ENCODE assay signal across 14 cellular contexts in the genomic region with DNA sequence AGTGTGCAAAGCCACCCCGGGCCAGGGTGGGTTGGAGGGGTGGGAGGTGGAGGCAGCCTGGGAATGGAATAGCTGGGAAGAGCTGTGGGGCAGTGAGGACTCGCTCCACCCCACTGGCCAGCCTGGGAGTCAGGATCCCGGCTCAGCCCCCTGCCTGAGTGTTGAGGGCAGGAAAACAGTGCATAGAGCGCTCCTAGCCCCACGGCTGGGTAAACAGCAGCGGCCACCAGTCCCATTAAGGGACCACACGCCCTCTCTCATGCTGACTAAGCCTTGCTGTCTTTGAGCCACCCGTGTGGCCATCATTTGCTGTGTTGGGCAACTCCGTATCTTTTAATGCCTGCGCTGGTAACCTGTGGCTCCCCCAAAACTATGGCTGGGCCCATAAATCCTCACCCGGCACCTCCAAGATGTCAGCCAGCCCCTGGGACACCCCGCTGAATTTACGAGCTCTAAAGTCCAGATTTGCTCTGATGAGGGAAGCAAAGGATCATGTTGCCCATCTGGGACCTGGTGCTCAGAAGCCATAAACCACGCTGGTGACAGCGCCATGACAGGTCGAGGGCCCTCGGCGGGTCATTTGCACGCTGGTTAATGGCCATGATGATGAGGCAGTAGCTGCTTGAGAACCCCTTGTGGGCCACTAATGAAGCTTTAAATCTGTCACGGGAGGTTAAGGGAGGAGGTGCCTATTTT. TPM values are rescaled to one million over a fixed set of nuclear protein-coding genes. Genes with fewer than 3 reads are reported as not detected.
A peak's percentile ranks its signal among the peaks of the same experiment; 100 is the strongest.
DNase-seq lines count a peak whose midpoint lies in the region; ATAC-seq, FAIRE-seq and TF ChIP-seq lines count a peak whose summit lies in the region.
"Had no signal": no experiment of that assay in that cellular context is flagged by ENCODE, and none has a peak within 500 bp of the region (broad histone marks: within the 10 kb centered on the region; RNA-seq: fewer than 3 reads in every experiment).

No MANE protein-coding gene starts in this region.

- H3K4me3 ChIP-seq in K562 (no peak overlapping the region), neuronal stem cell (ENCODE audit: low read length in 2 of 2) (no peak overlapping the region), PC-9 (no peak overlapping the region)

- H3K4me1 ChIP-seq in K562 (replicated peaks in 1 of 2; ENCODE audit: control insufficient read depth in 2 of 2, insufficient read depth in 2 of 2, low read length in 2 of 2) (peaks cover 0 to 11% of the 10 kb centered on the region in 2 experiments; a peak in 1 of 5 replicates), neuronal stem cell (ENCODE audit: control insufficient read depth in 2 of 2, insufficient read depth in 1 of 2, low read depth in 1 of 2, low read length in 2 of 2) (peaks cover 7 to 18% of the 10 kb centered on the region in 2 donors), PC-9 (replicated peaks; ENCODE audit: insufficient read depth) (no peaks in the 10 kb centered on the region)

- H3K79me1 ChIP-seq in neuronal stem cell (ENCODE audit: low read depth, low read length) = no peaks in the 10 kb centered on the region

- H3K4me3 Mint-ChIP-seq in immature natural killer cell = no peak overlapping the region
- H3K4me3 Mint-ChIP-seq: activated B cell treated with CpG ODN at 0.5 μM for 24 hours, memory B cell had no signal

- peak overlapping the region; percentile 19 for H2BK15ac ChIP-seq in neuronal stem cell (ENCODE audit: low read length)

- H4K20me1 ChIP-seq in K562 (replicated peaks; ENCODE audit: control insufficient read depth, insufficient read depth, low read length) = no peaks in the 10 kb centered on the region; the same call in none of the 2 replicates
- no peaks in the 10 kb centered on the region for H4K20me1 ChIP-seq in PC-9 (ENCODE audit: insufficient read depth)

- peak; percentile 51 for ATAC-seq in K562
- ATAC-seq in GM21825 (IDR thresholded peaks at IDR 0.05; ENCODE audit: unreplicated experiment) = no peak

- CTCF ChIA-PET in K562 (lab: Yijun Ruan, JAX; ENCODE audit: low intra/inter-chr PET ratio) (no interaction called here), PC-9 (lab: Charles Lee) (no interaction called here)

- no peaks in the 10 kb centered on the region for H3F3A ChIP-seq in PC-9 (ENCODE audit: insufficient read depth, low read depth)

- H2AFZ ChIP-seq in K562 (ENCODE audit: low read depth, low read length) (no peak overlapping the region), neuronal stem cell (ENCODE audit: low read length) (no peak overlapping the region), PC-9 (no peak overlapping the region)

- TF ChIP-seq POLR2A in K562 (conservative IDR thresholded peaks at IDR 0.05) = no peak

- H3K27ac Mint-ChIP-seq in immature natural killer cell = no peak overlapping the region
- H3K27ac Mint-ChIP-seq: activated B cell treated with CpG ODN at 0.5 μM for 24 hours; activated naive CD4-positive, alpha-beta T cell treated with anti-CD3 and anti-CD28 coated beads, Interleukin-2, amount 50 U/mL, for 24 hours; memory B cell had no signal

- POLR2A ChIA-PET in K562 (lab: Yijun Ruan, JAX) (interaction anchor here (0.7 to 1.5 kb wide), 5 partner anchors 10 to 239 kb away, joined by 3 to 4 read pairs (median 3); a partner anchor contains a TSS), PC-9 (lab: Charles Lee; ENCODE audit: unreplicated experiment) (no interaction called here)

- H3K9me3 Mint-ChIP-seq in immature natural killer cell = no peaks in the 10 kb centered on the region
- H3K9me3 Mint-ChIP-seq: activated B cell treated with CpG ODN at 0.5 μM for 24 hours; activated naive CD4-positive, alpha-beta T cell treated with anti-CD3 and anti-CD28 coated beads, Interleukin-2, amount 50 U/mL, for 24 hours; memory B cell had no signal

- no peak for TF ChIP-seq RAD21 in K562 (CRISPR knock-in tag; conservative IDR thresholded peaks at IDR 0.05 in 1 of 2, IDR thresholded peaks at IDR 0.05 in 1 of 2)

- H3K14ac ChIP-seq in neuronal stem cell (ENCODE audit: low read length) = no peak overlapping the region

- H3K9ac ChIP-seq in K562 (ENCODE audit: insufficient read depth in 1 of 2, low read depth in 2 of 2, low read length in 2 of 2) (peak overlapping the region in 1 of 2 experiments; percentile 38; a peak in 1 of 4 replicates), neuronal stem cell (ENCODE audit: low read depth, low read length, poor library complexity) (no peak overlapping the region)

- no peak overlapping the region for H3K4me2 ChIP-seq in K562 (ENCODE audit: insufficient read depth, low read length)
- no peak overlapping the region for H3K4me2 ChIP-seq in neuronal stem cell (ENCODE audit: insufficient read depth, low read length, poor library complexity, severe bottlenecking)
- no peak overlapping the region for H3K4me2 ChIP-seq in PC-9

- no peaks in the 10 kb centered on the region for H3K9me2 ChIP-seq in PC-9 (ENCODE audit: insufficient read depth)

- no peak overlapping the region for H3K27ac ChIP-seq in K562 (ENCODE audit: extremely low read depth, low read depth, low read length)
- H3K27ac ChIP-seq in neuronal stem cell (replicated peaks; ENCODE audit: low read length) = no peak overlapping the region
- no peak overlapping the region for H3K27ac ChIP-seq in PC-9

- H3K9me3 ChIP-seq in K562 (replicated peaks; ENCODE audit: control insufficient read depth, insufficient read depth, low read depth, low read length) (no peaks in the 10 kb centered on the region), neuronal stem cell (replicated peaks in 1 of 2; ENCODE audit: control insufficient read depth in 2 of 2, insufficient read depth in 1 of 2, low read depth in 1 of 2, low read length in 2 of 2) (peaks cover 0 to 2% of the 10 kb centered on the region in 2 donors), PC-9 (ENCODE audit: insufficient read depth, low read depth) (no peaks in the 10 kb centered on the region)

- no peaks in the 10 kb centered on the region for H3K9me1 ChIP-seq in K562 (ENCODE audit: control insufficient read depth, insufficient read depth, low read length)

- H3K36me3 ChIP-seq in K562 (ENCODE audit: control insufficient read depth, insufficient read depth, low read length) = no peaks in the 10 kb centered on the region
- H3K36me3 ChIP-seq in neuronal stem cell (replicated peaks in 1 of 2; ENCODE audit: control insufficient read depth in 2 of 2, insufficient read depth in 2 of 2, low read length in 2 of 2) = no peaks in the 10 kb centered on the region
- no peaks in the 10 kb centered on the region for H3K36me3 ChIP-seq in PC-9 (ENCODE audit: low read depth)

- H3K27me3 ChIP-seq in K562 (ENCODE audit: control insufficient read depth in 2 of 2, insufficient read depth in 2 of 2, low read length in 2 of 2) = peaks cover 52 to 95% of the 10 kb centered on the region in 2 experiments; a peak in 4 of 5 replicates
- peaks cover 0 to 34% (median 0%) of the 10 kb centered on the region in 3 experiments for H3K27me3 ChIP-seq in neuronal stem cell (ENCODE audit: control insufficient read depth in 3 of 3, insufficient read depth in 3 of 3, low read depth in 1 of 3, low read length in 3 of 3)
- peaks cover 7% of the 10 kb centered on the region; the same call in 1 of the 2 replicates for H3K27me3 ChIP-seq in PC-9 (ENCODE audit: insufficient read depth, low read depth)

- no peak overlapping the region for H3K18ac ChIP-seq in neuronal stem cell (ENCODE audit: low read length)

- FAIRE-seq in K562 (lab: Jason Lieb, UNC) = no peak

- intact Hi-C loops in K562 (cut with micrococcal nuclease) (no loop called here), PC-9 (cut with micrococcal nuclease; ENCODE audit: unreplicated experiment) (no loop called here)

- no peak overlapping the region for H3K4ac ChIP-seq in neuronal stem cell (ENCODE audit: low read length)

- in situ Hi-C loops in K562 (cut with MboI) = no loop called here

- H2BK12ac ChIP-seq in neuronal stem cell (ENCODE audit: low read length) = no peak overlapping the region

- no peak for TF ChIP-seq CTCF in K562 (IDR thresholded peaks at IDR 0.05 in 2 of 3, conservative IDR thresholded peaks at IDR 0.05 in 1 of 3; ENCODE audit: insufficient read depth in 2 of 3, low read depth in 1 of 3, low read length in 3 of 3)
- TF ChIP-seq CTCF in PC-9 (conservative IDR thresholded peaks at IDR 0.05) = no peak

- H2BK120ac ChIP-seq in neuronal stem cell (ENCODE audit: low read depth, low read length) = no peak overlapping the region

- H3K36me3 Mint-ChIP-seq in immature natural killer cell = no peaks in the 10 kb centered on the region
- H3K36me3 Mint-ChIP-seq: activated naive CD4-positive, alpha-beta T cell treated with anti-CD3 and anti-CD28 coated beads, Interleukin-2, amount 50 U/mL, for 24 hours; memory B cell had no signal

- H3K23ac ChIP-seq in neuronal stem cell (ENCODE audit: low read depth, low read length, poor library complexity) = no peak overlapping the region

- H4K8ac ChIP-seq in neuronal stem cell (ENCODE audit: low read depth, low read length) = no peak overlapping the region

- 19% methylated on average over 20 of the region's 20 CpGs for WGBS in K562 (ENCODE audit: insufficient coverage, low coverage, missing lambda C conversion rate)
- no CpG with 5 or more reads among the region's 20 CpGs for WGBS in neuronal stem cell (ENCODE audit: extremely low coverage in 2 of 2, insufficient read length in 2 of 2, insufficient replicate concordance in 1 of 2), 2 donors

- peak overlapping the region; percentile 59 for H2AK5ac ChIP-seq in neuronal stem cell (ENCODE audit: low read depth, low read length)

- H4K91ac ChIP-seq in neuronal stem cell (ENCODE audit: low read depth, low read length, poor library complexity) = no peak overlapping the region

- H2BK5ac ChIP-seq in neuronal stem cell (ENCODE audit: low read length) = no peak overlapping the region

- DNase-seq in DMS153 treated with DMSO at 0.1 percent for 48 hours (lab: John Stamatoyannopoulos, UW; ENCODE audit: unreplicated experiment) (peak; percentile 63), NCI-H187 (lab: John Stamatoyannopoulos, UW) (peak; percentile 84 to 92), K562 (ENCODE audit: extremely low read depth in 1 of 4, low spot score in 3 of 4) (no peak), neuronal stem cell (ENCODE audit: low spot score) (no peak), immature natural killer cell (no peak), KG1 (lab: John Stamatoyannopoulos, UW) (no peak), PC-9 (no peak)
- DNase-seq: activated B cell treated with CpG ODN at 0.5 μM for 24 hours; DND-41; stimulated activated CD4-positive, alpha-beta T cell treated with anti-CD3 and anti-CD28 coated beads, Interleukin-12 subunit alpha, Interleukin-12 subunit beta, amount 100 ng/mL, for 4 hours; SW 1271 had no signal

- TF ChIP-seq EP300 in K562 (IDR thresholded peaks at IDR 0.05; ENCODE audit: low read length) = no peak

- H3K27me3 Mint-ChIP-seq in immature natural killer cell (ENCODE audit: low read depth in 3 of 3) = peaks cover 0 to 5% (median 3%) of the 10 kb centered on the region in 3 donors
- H3K27me3 Mint-ChIP-seq: activated naive CD4-positive, alpha-beta T cell treated with anti-CD3 and anti-CD28 coated beads, Interleukin-2, amount 50 U/mL, for 24 hours had no signal

- H3K79me2 ChIP-seq in K562 (ENCODE audit: control insufficient read depth, insufficient read depth, low read length) (no peaks in the 10 kb centered on the region), PC-9 (ENCODE audit: low read depth) (no peaks in the 10 kb centered on the region)

- no TSS peak for BruUV-seq in K562 (replicated peaks; lab: Mats Ljungman, UMichigan)
- BruUV-seq in PC-9 (replicated peaks; lab: Mats Ljungman, UMichigan) = no TSS peak

- H3K4me1 Mint-ChIP-seq in immature natural killer cell = peaks cover 13 to 18% of the 10 kb centered on the region in 2 donors

RNA-seq across cellular contexts. Expression of a gene that starts 34.9 kb away (rescaled TPM):
- total RNA-seq in K562 (2011; cell fraction: chromatin; rRNA removed; ENCODE audit: low replicate concordance) = 15.7 and 26.6 TPM in 2 replicates
- total RNA-seq in K562 (2011; cell fraction: nucleolus; rRNA removed) = 12.9 and 16.7 TPM in 2 replicates
- 22.2 and 24.0 TPM in 2 replicates for total RNA-seq in K562 (2011; cell fraction: nucleoplasm; rRNA removed)
- total RNA-seq in K562 (2014; rRNA removed) (38.2 and 43.2 TPM in 2 replicates), K562 (2014; rRNA removed; fragmentation: Illumina TruSeq; extraction: Trizol) (59.3 and 80.6 TPM in 2 replicates), K562 (2015; rRNA removed; fragmentation: Illumina TruSeq; extraction: Trizol) (51.2 and 54.6 TPM in 2 replicates), K562 (2021) (27.5 and 35.6 TPM in 2 replicates), PC-9 (2021) (48.1 and 55.0 TPM in 2 replicates)
- polyA plus RNA-seq in K562 (2011; rRNA removed) (33.7 and 36.5 TPM in 2 replicates), K562 (2014; fragmentation: Illumina TruSeq; extraction: Trizol) (66.5 and 80.2 TPM in 2 replicates), K562 (2014; fragmentation: Nextera tagmentation; extraction: Ambion mirVana) (10 to 100 TPM; 20.9 to 21.9 TPM), K562 (2014; rRNA removed) (52.5 and 69.0 TPM in 2 replicates), immature natural killer cell (10 to 100 TPM; 65.6 to 82.8 (median 75.9) TPM)
- 3.4 and 12.2 TPM in 2 replicates for polyA plus RNA-seq in K562 (2011; cell fraction: cytosol; rRNA removed)
- 5.5 and 9.8 TPM in 2 replicates for polyA plus RNA-seq in K562 (2011; cell fraction: nucleus; rRNA removed)
- 51.2 and 71.0 TPM in 2 replicates for polyA plus RNA-seq in K562 (2012)
- polyA minus RNA-seq in K562 (2011; rRNA and poly(A)+ RNA removed) = 13.7 and 20.1 TPM in 2 replicates
- polyA minus RNA-seq in K562 (2011; cell fraction: cytosol; rRNA and poly(A)+ RNA removed) = 5.4 and 7.2 TPM in 2 replicates
- 6.5 and 14.8 TPM in 2 replicates for polyA minus RNA-seq in K562 (2011; cell fraction: nucleus; rRNA and poly(A)+ RNA removed)
- polyA plus RNA-seq in neuronal stem cell (2013, experiment 1 of 2) = 69.8 TPM
- 71.9 TPM for polyA plus RNA-seq in neuronal stem cell (2013, experiment 2 of 2)

RNA-seq across cellular contexts. Expression of a gene that starts 49.9 kb away (rescaled TPM):
- total RNA-seq in K562 (2011; cell fraction: chromatin; rRNA removed; ENCODE audit: low replicate concordance) = 639 and 767 TPM in 2 replicates
- 540 and 629 TPM in 2 replicates for total RNA-seq in K562 (2011; cell fraction: nucleolus; rRNA removed)
- 507 and 548 TPM in 2 replicates for total RNA-seq in K562 (2011; cell fraction: nucleoplasm; rRNA removed)
- total RNA-seq in K562 (2014; rRNA removed) = 130 and 138 TPM in 2 replicates
- 180 and 197 TPM in 2 replicates for total RNA-seq in K562 (2014; rRNA removed; fragmentation: Illumina TruSeq; extraction: Trizol)
- total RNA-seq in K562 (2015; rRNA removed; fragmentation: Illumina TruSeq; extraction: Trizol) = 164 and 183 TPM in 2 replicates
- 146 and 159 TPM in 2 replicates for total RNA-seq in K562 (2021)
- 195 and 220 TPM in 2 replicates for polyA plus RNA-seq in K562 (2011; rRNA removed)
- 55.7 and 97.9 TPM in 2 replicates for polyA plus RNA-seq in K562 (2011; cell fraction: cytosol; rRNA removed)
- polyA plus RNA-seq in K562 (2011; cell fraction: nucleus; rRNA removed) = 585 and 591 TPM in 2 replicates
- 148 and 265 TPM in 2 replicates for polyA plus RNA-seq in K562 (2012)
- polyA plus RNA-seq in K562 (2014; fragmentation: Illumina TruSeq; extraction: Trizol) = 96.2 and 113 TPM in 2 replicates
- polyA plus RNA-seq in K562 (2014; fragmentation: Nextera tagmentation; extraction: Ambion mirVana) = 10 to 100 TPM; 27.2 to 35.0 TPM
- polyA plus RNA-seq in K562 (2014; rRNA removed) = 237 and 283 TPM in 2 replicates
- polyA minus RNA-seq in K562 (2011; rRNA and poly(A)+ RNA removed) = 155 and 167 TPM in 2 replicates
- 71.5 and 87.6 TPM in 2 replicates for polyA minus RNA-seq in K562 (2011; cell fraction: cytosol; rRNA and poly(A)+ RNA removed)
- 323 and 418 TPM in 2 replicates for polyA minus RNA-seq in K562 (2011; cell fraction: nucleus; rRNA and poly(A)+ RNA removed)
- 46.6 TPM for polyA plus RNA-seq in neuronal stem cell (2013, experiment 1 of 2)
- polyA plus RNA-seq in neuronal stem cell (2013, experiment 2 of 2) = 46.6 TPM
- 10 to 100 TPM; 23.9 to 70.1 (median 33.4) TPM for polyA plus RNA-seq in immature natural killer cell
- 113 and 163 TPM in 2 replicates for total RNA-seq in PC-9 (2021)

Comparison
In these comparisons a context has a peak if more than half of its experiments do, and no peak if none do; other contexts are left out.
1. DNase-seq: peak in DMS153 treated with DMSO at 0.1 percent for 48 hours (single experiment) and NCI-H187 (2 of 2); none in K562 (0 of 4), neuronal stem cell (single experiment), immature natural killer cell (0 of 3), KG1 (single experiment) and PC-9 (0 of 2).